ENCODE assay signal across 23 cellular contexts in the genomic region with DNA sequence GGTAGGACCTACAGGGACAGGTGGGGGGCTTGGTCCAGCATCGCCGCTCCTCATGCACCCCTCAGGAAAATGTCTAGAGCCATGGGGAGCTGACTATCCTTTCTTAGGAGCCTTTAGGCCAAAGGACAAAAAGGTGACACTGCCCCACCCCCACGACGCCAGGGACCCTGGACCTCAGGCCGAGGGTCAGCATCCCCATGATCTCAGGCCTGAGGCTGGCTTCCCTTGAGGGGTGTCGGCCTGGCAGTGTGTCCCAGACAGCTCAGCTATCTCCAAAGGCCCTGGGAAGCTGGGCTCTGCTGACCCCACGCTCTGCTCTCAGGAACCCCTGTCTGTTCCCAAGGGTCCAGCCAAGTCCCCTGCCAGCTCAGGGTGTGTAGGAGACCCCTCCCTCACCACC. TPM values are rescaled to one million over a fixed set of nuclear protein-coding genes. Genes with fewer than 3 reads are reported as not detected.
"Had no signal": no experiment of that assay in that cellular context is flagged by ENCODE, and none has a peak within 500 bp of the region (broad histone marks: within the 10 kb centered on the region; RNA-seq: fewer than 3 reads in every experiment).

No MANE protein-coding gene starts in this region.

- ATAC-seq: activated T-helper 17 cell treated with anti-CD3 and anti-CD28 coated beads, Interleukin-2, amount 50 U/mL, for 72 hours; pancreas had no signal

- DNase-seq: activated CD4-positive, alpha-beta T cell treated with anti-CD3 and anti-CD28 coated beads for 1 hour; activated CD4-positive, alpha-beta T cell treated with anti-CD3 and anti-CD28 coated beads, Interleukin-2, amount 50 U/mL, for 4 hours; activated naive CD4-positive, alpha-beta T cell treated with Interleukin-2 at 50 U/mL for 16 hours; activated T-cell treated with anti-CD3 and anti-CD28 coated beads for 4 hours; adrenal gland; colonic mucosa; hippocampal formation; stimulated activated CD4-positive, alpha-beta T cell treated with anti-CD3 and anti-CD28 coated beads, Interleukin-12 subunit alpha, Interleukin-12 subunit beta, amount 100 ng/mL, for 4 hours; stimulated activated CD4-positive, alpha-beta T cell treated with anti-CD3 and anti-CD28 coated beads, Interleukin-2, amount 100 ng/mL, for 24 hours; stomach; T-helper 1 cell; T1000 had no signal

- H3K9me3 ChIP-seq: adrenal gland, colonic mucosa, esophagus muscularis mucosa, pancreas, stomach, thoracic aorta had no signal

- H3K4me3 ChIP-seq: adrenal gland, cardiac muscle cell, colonic mucosa, esophagus muscularis mucosa, pancreas, thoracic aorta had no signal

- H3K27ac ChIP-seq: adrenal gland, cardiac muscle cell, colonic mucosa, esophagus muscularis mucosa, pancreas, stomach, thoracic aorta had no signal

- H3K27ac Mint-ChIP-seq: activated T-helper 17 cell treated with anti-CD3 and anti-CD28 coated beads, Interleukin-2, amount 50 U/mL, for 72 hours had no signal

- H3K4me3 Mint-ChIP-seq: activated T-helper 17 cell treated with anti-CD3 and anti-CD28 coated beads, Interleukin-2, amount 50 U/mL, for 72 hours; neural crest cell had no signal

- H3K27me3 ChIP-seq: pancreas had no signal

- H3K9me3 Mint-ChIP-seq: activated T-helper 17 cell treated with anti-CD3 and anti-CD28 coated beads, Interleukin-2, amount 50 U/mL, for 72 hours; neural crest cell had no signal

- H3K36me3 ChIP-seq: adrenal gland, cardiac muscle cell, colonic mucosa, esophagus muscularis mucosa, pancreas, stomach, thoracic aorta had no signal

- H3K4me1 Mint-ChIP-seq: activated T-helper 17 cell treated with anti-CD3 and anti-CD28 coated beads, Interleukin-2, amount 50 U/mL, for 72 hours; neural crest cell had no signal

- H3K4me1 ChIP-seq: adrenal gland, colonic mucosa, pancreas had no signal

RNA-seq across cellular contexts. Expression of gene MRGPRG, which starts 16.3 kb away (rescaled TPM):
- total RNA-seq: activated T-helper 17 cell treated with anti-CD3 and anti-CD28 coated beads, Interleukin-2, amount 50 U/mL, for 72 hours; adrenal gland; cardiac muscle cell; colonic mucosa; esophagus muscularis mucosa; glomerular endothelial cell; kidney epithelial cell; lower leg skin; mesenteric fat pad; neural crest cell; pancreas; stomach; thoracic aorta; urinary bladder had no signal

RNA-seq across cellular contexts. Expression of gene MRGPRE, which starts 29.9 kb away (rescaled TPM):
- total RNA-seq: activated T-helper 17 cell treated with anti-CD3 and anti-CD28 coated beads, Interleukin-2, amount 50 U/mL, for 72 hours; adrenal gland; cardiac muscle cell; colonic mucosa; glomerular endothelial cell; lower leg skin; mesenteric fat pad; neural crest cell; stomach; thoracic aorta; urinary bladder had no signal
